In genomic region chr7:13989944-13990295, GRCh38 we compare ENCODE assay signal across 8 cellular contexts. TPM values are rescaled to one million over a fixed set of nuclear protein-coding genes. Genes with fewer than 3 reads are reported as not detected.
DNase-seq lines count a peak whose midpoint lies in the region; ATAC-seq and TF ChIP-seq lines count a peak whose summit lies in the region.

No MANE protein-coding gene starts in this region.

- DNase-seq in DMS 273 treated with DMSO at 0.1 percent for 48 hours (lab: John Stamatoyannopoulos, UW), result peak; percentile 56
- DNase-seq in PC-9, result no peak
- no peak for DNase-seq in fibroblast of villous mesenchyme (ENCODE audit: low read depth)
- DNase-seq in pons (ENCODE audit: low spot score), result peak; percentile 51
- no peak for DNase-seq in NCI-H1694 (lab: John Stamatoyannopoulos, UW)
- DNase-seq in epidermal melanocyte (ENCODE audit: insufficient read length, low spot score), result no peak
- no peak for DNase-seq in activated CD4-positive, CD25-positive, alpha-beta regulatory T cell treated with anti-CD3 and anti-CD28 coated beads, Interleukin-2, amount 50 U/mL, for 72 hours

- H3K9me2 ChIP-seq in PC-9 (ENCODE audit: insufficient read depth), result no peaks in the 10 kb centered on the region

- H2AFZ ChIP-seq in PC-9, result peak overlapping the region; percentile 90

- intact Hi-C loops in PC-9 (cut with micrococcal nuclease; ENCODE audit: unreplicated experiment), result loop anchor here (2.0 to 10.0 kb wide), 4 partner anchors 135 to 469 kb away; no protein-coding TSS in a partner anchor

- POLR2A ChIA-PET in PC-9 (lab: Charles Lee; ENCODE audit: unreplicated experiment), result interaction anchor here (0.7 to 1.4 kb wide), 2 partner anchors 9 to 70 kb away, joined by 3 read pairs; no protein-coding TSS in a partner anchor

- H3F3A ChIP-seq in PC-9 (ENCODE audit: insufficient read depth, low read depth), result peaks cover 7% of the 10 kb centered on the region; the same call in 1 of the 2 replicates

- ATAC-seq in HG02642 (IDR thresholded peaks at IDR 0.05; ENCODE audit: poor library complexity, unreplicated experiment), result no peak

- H3K36me3 ChIP-seq in PC-9 (ENCODE audit: low read depth), result no peaks in the 10 kb centered on the region

- no peaks in the 10 kb centered on the region for H4K20me1 ChIP-seq in PC-9 (ENCODE audit: insufficient read depth)

- peaks cover 20% of the 10 kb centered on the region for H3K4me1 ChIP-seq in PC-9 (replicated peaks; ENCODE audit: insufficient read depth)

- no peaks in the 10 kb centered on the region for H3K27me3 ChIP-seq in PC-9 (ENCODE audit: insufficient read depth, low read depth)

- CTCF ChIA-PET in PC-9 (lab: Charles Lee), result interaction anchor here (2.1 kb wide), 1 partner anchor 248 kb away, joined by 8 read pairs; no protein-coding TSS in a partner anchor

- no peaks in the 10 kb centered on the region for H3K79me2 ChIP-seq in PC-9 (ENCODE audit: low read depth)

- H3K9me3 ChIP-seq in PC-9 (ENCODE audit: insufficient read depth, low read depth), result no peaks in the 10 kb centered on the region

- TF ChIP-seq CTCF in PC-9 (conservative IDR thresholded peaks at IDR 0.05) (no peak), fibroblast of villous mesenchyme (IDR thresholded peaks at IDR 0.05; ENCODE audit: insufficient read depth, low read depth, low read length) (no peak)

- BruUV-seq in PC-9 (replicated peaks; lab: Mats Ljungman, UMichigan), result no TSS peak

- H3K4me2 ChIP-seq in PC-9, result peak overlapping the region; percentile 95

- H3K4me3 ChIP-seq in PC-9 (peak overlapping the region; percentile 59), fibroblast of villous mesenchyme (ENCODE audit: low read depth, low read length) (peak overlapping the region; percentile 75)

- no peak overlapping the region for H3K27ac ChIP-seq in PC-9

RNA-seq across cellular contexts. Expression of gene ETV1, which starts 0.5 kb away (rescaled TPM):
- total RNA-seq in PC-9 (2021), result 4.3 and 9.0 TPM in 2 replicates
- 9.3 and 11.7 TPM in 2 replicates for total RNA-seq in fibroblast of villous mesenchyme

Comparison
In these comparisons a context has a peak if more than half of its experiments do, and no peak if none do; other contexts are left out.
1. DNase-seq: peak in DMS 273 treated with DMSO at 0.1 percent for 48 hours (single experiment) and pons (single experiment); none in PC-9 (0 of 2), fibroblast of villous mesenchyme (single experiment), NCI-H1694 (single experiment), epidermal melanocyte (single experiment) and activated CD4-positive, CD25-positive, alpha-beta regulatory T cell treated with anti-CD3 and anti-CD28 coated beads, Interleukin-2, amount 50 U/mL, for 72 hours (single experiment).